21 cellular contexts compared by ENCODE assay signal in genomic region chr2:71661782-71662181, GRCh38.
DNase-seq lines count a peak whose midpoint lies in the region; ATAC-seq, FAIRE-seq and TF ChIP-seq lines count a peak whose summit lies in the region.
"Had no signal": no experiment of that assay in that cellular context is flagged by ENCODE, and none has a peak within 500 bp of the region (broad histone marks: within the 10 kb centered on the region; RNA-seq: fewer than 3 reads in every experiment).

No MANE protein-coding gene starts in this region.

- H3K27ac ChIP-seq in coronary artery (no peak overlapping the region), kidney (ENCODE audit: low read depth in 2 of 2, low read length in 2 of 2) (no peak overlapping the region), osteoblast (ENCODE audit: low read depth, low read length) (no peak overlapping the region)
- H3K27ac ChIP-seq: BLaER1, GM23248, HL-60 had no signal

- peaks cover 4% of the 10 kb centered on the region for H3K27me3 ChIP-seq in osteoblast (ENCODE audit: insufficient read depth, low read length)
- H3K27me3 ChIP-seq: BLaER1 had no signal

- intact Hi-C loops in kidney (cut with DNase I), result no loop called here

- no peak overlapping the region for H3K4me3 ChIP-seq in coronary artery
- no peak overlapping the region for H3K4me3 ChIP-seq in kidney (ENCODE audit: low read length in 2 of 2)
- no peak overlapping the region for H3K4me3 ChIP-seq in osteoblast (ENCODE audit: insufficient read depth, low read length)
- H3K4me3 ChIP-seq: BLaER1, GM12878, GM23248, HAP-1 had no signal

- no peak overlapping the region for H3K4me2 ChIP-seq in osteoblast (ENCODE audit: insufficient read depth, low read length)
- H3K4me2 ChIP-seq: BLaER1 had no signal

- no peaks in the 10 kb centered on the region for H4K20me1 ChIP-seq in osteoblast (ENCODE audit: insufficient read depth, low read length)
- H4K20me1 ChIP-seq: BLaER1 had no signal

- no peak overlapping the region for H3K9ac ChIP-seq in kidney (ENCODE audit: low read length in 2 of 2)
- H3K9ac ChIP-seq: BLaER1, GM23248 had no signal

- peaks cover 0 to 7% of the 10 kb centered on the region in 2 donors for H3K9me3 ChIP-seq in kidney (ENCODE audit: control insufficient read depth in 1 of 2, low read length in 2 of 2)
- no peaks in the 10 kb centered on the region for H3K9me3 ChIP-seq in osteoblast (ENCODE audit: low read depth, low read length)

- TF ChIP-seq CTCF in coronary artery (IDR thresholded peaks at IDR 0.05) (no peak), kidney (IDR thresholded peaks at IDR 0.05; ENCODE audit: borderline replicate concordance, extremely low read depth, insufficient read depth) (no peak), osteoblast (IDR thresholded peaks at IDR 0.05; ENCODE audit: extremely low read depth, low read depth, low read length) (no peak)

- no peaks in the 10 kb centered on the region for H3K36me3 ChIP-seq in kidney (ENCODE audit: control insufficient read depth in 1 of 2, insufficient read depth in 2 of 2, low read length in 2 of 2)
- H3K36me3 ChIP-seq in osteoblast (ENCODE audit: insufficient read depth, low read length), result no peaks in the 10 kb centered on the region
- H3K36me3 ChIP-seq: HAP-1 had no signal

- DNase-seq in D341Med (ENCODE audit: low spot score), result peak; percentile 4
- DNase-seq in coronary artery (ENCODE audit: low spot score), result peak; percentile 65
- peak; percentile 43 for DNase-seq in kidney
- peak; percentile 43 for DNase-seq in osteoblast (ENCODE audit: insufficient read length, low spot score, missing footprints)
- DNase-seq in hippocampal formation (lab: John Stamatoyannopoulos, UW), result no peak
- DNase-seq in SHP77 (lab: John Stamatoyannopoulos, UW), result no peak
- DNase-seq: 8988T; Calu3; CD4-positive, alpha-beta memory T cell; DMS 273 treated with DMSO at 0.1 percent for 48 hours; DMS53; DND-41; EL; GM23248 had no signal

- H3K79me2 ChIP-seq in osteoblast (ENCODE audit: insufficient read depth, low read length), result no peaks in the 10 kb centered on the region

- ATAC-seq in HG03442 (IDR thresholded peaks at IDR 0.05; ENCODE audit: unreplicated experiment) (no peak), HG03159 (IDR thresholded peaks at IDR 0.05; ENCODE audit: unreplicated experiment) (no peak)
- ATAC-seq: GM12878 had no signal

- no peak for FAIRE-seq in kidney (lab: Jason Lieb, UNC)
- FAIRE-seq: GM12878, GM19239 had no signal

- no peak overlapping the region for H2AFZ ChIP-seq in osteoblast (ENCODE audit: low read length)
- H2AFZ ChIP-seq: GM23248 had no signal

- H3K4me1 ChIP-seq in kidney (ENCODE audit: control insufficient read depth in 1 of 2, insufficient read depth in 1 of 2, low read depth in 1 of 2, low read length in 2 of 2) (no peaks in the 10 kb centered on the region), osteoblast (ENCODE audit: insufficient read depth, low read length) (no peaks in the 10 kb centered on the region)
- H3K4me1 ChIP-seq: BLaER1, HAP-1 had no signal

Comparison
In these comparisons a context has a peak if more than half of its experiments do, and no peak if none do; other contexts are left out.
1. DNase-seq: peak in D341Med (single experiment), coronary artery (single experiment), kidney (single experiment) and osteoblast (single experiment); none in hippocampal formation (0 of 2) and SHP77 (0 of 2).